30 cellular contexts compared by ENCODE assay signal in genomic region chr10:11046766-11047165, GRCh38. TPM values are rescaled to one million over a fixed set of nuclear protein-coding genes. Genes with fewer than 3 reads are reported as not detected.
DNase-seq lines count a peak whose midpoint lies in the region; ATAC-seq, FAIRE-seq and TF ChIP-seq lines count a peak whose summit lies in the region.
"Had no signal": no experiment of that assay in that cellular context is flagged by ENCODE, and none has a peak within 500 bp of the region (broad histone marks: within the 10 kb centered on the region; RNA-seq: fewer than 3 reads in every experiment).

No MANE protein-coding gene starts in this region.

- H3K36me3 ChIP-seq in adipocyte (ENCODE audit: control insufficient read depth, insufficient read depth, low read length, severe bottlenecking) = no peaks in the 10 kb centered on the region
- H3K36me3 ChIP-seq in endothelial cell of umbilical vein (ENCODE audit: control insufficient read depth in 2 of 2, extremely low read depth in 1 of 2, insufficient read depth in 2 of 2, low read length in 2 of 2) = peaks cover 0 to 5% of the 10 kb centered on the region in 2 experiments
- H3K36me3 ChIP-seq in right atrium auricular region = no peaks in the 10 kb centered on the region
- H3K36me3 ChIP-seq in subcutaneous abdominal adipose tissue (ENCODE audit: control insufficient read depth in 5 of 5, insufficient read depth in 5 of 5, low read length in 5 of 5) = peaks cover 0 to 5% (median 2%) of the 10 kb centered on the region in 5 donors
- H3K36me3 ChIP-seq: adrenal gland, HAP-1, right lobe of liver had no signal

- TF ChIP-seq CTCF in endothelial cell of umbilical vein (IDR thresholded peaks at IDR 0.05; ENCODE audit: extremely low read depth in 1 of 2, insufficient read depth in 1 of 2, low read depth in 1 of 2, low read length in 2 of 2) = no peak
- TF ChIP-seq CTCF in right atrium auricular region (IDR thresholded peaks at IDR 0.05) = no peak

- H3K27ac ChIP-seq in endothelial cell of umbilical vein (ENCODE audit: insufficient read depth, low read depth, low read length) = no peak overlapping the region
- peak overlapping the region; percentile 77 to 87 for H3K27ac ChIP-seq in right atrium auricular region
- peak overlapping the region; percentile 25 for H3K27ac ChIP-seq in subcutaneous abdominal adipose tissue (ENCODE audit: low read depth, low read length)
- H3K27ac ChIP-seq: adrenal gland, PC-9, right lobe of liver had no signal

- DNase-seq in adipocyte (ENCODE audit: low read depth) (no peak), endothelial cell of umbilical vein (ENCODE audit: low read depth, low spot score) (peak; percentile 13), right atrium auricular region (ENCODE audit: low spot score) (no peak), GM19240 (ENCODE audit: insufficient read length, low spot score) (no peak)
- DNase-seq in activated CD4-positive, alpha-beta T cell treated with anti-CD3 and anti-CD28 coated beads, Interleukin-2, amount 50 U/mL, for 4 hours = no peak
- DNase-seq: activated CD4-positive, alpha-beta T cell treated with anti-CD3 and anti-CD28 coated beads, Interleukin-2, amount 50 U/mL, for 1 hour; activated CD8-positive, alpha-beta memory T cell treated with anti-CD3 and anti-CD28 coated beads, Interleukin-2, amount 10 ng/mL, durations not matched to agents 7 days and 5 days; activated naive CD4-positive, alpha-beta T cell treated with Interleukin-2 at 50 U/mL for 16 hours; activated T-cell treated with anti-CD3 and anti-CD28 coated beads, Interleukin-2, amount 50 U/mL, for 72 hours; adrenal gland; DMS79 treated with DMSO at 0.1 percent for 48 hours; GF-D8; kidney; NCI-H1048; NCI-H1694; NCI-H524 treated with DMSO at 0.1 percent for 48 hours; NK-92 treated with Interleukin-12 subunit alpha and Interleukin-12 subunit beta, amount 100 ng/mL, for 24 hours; PC-9; right lobe of liver; SHP77; stimulated activated CD4-positive, alpha-beta T cell treated with anti-CD3 and anti-CD28 coated beads, Interleukin-15, amount 100 ng/mL, for 24 hours; stimulated activated naive CD4-positive, alpha-beta T cell; T-helper 9 cell; trophoblast cell had no signal

- H2AFZ ChIP-seq in endothelial cell of umbilical vein (ENCODE audit: low read depth, low read length) = no peak overlapping the region
- H2AFZ ChIP-seq: PC-9 had no signal

- dilution Hi-C loops in endothelial cell of umbilical vein (cut with MboI; ENCODE audit: extremely low pct_ligation_motif_present, low sequenced_read_pairs) = no loop called here

- no peak for TF ChIP-seq POLR2A in endothelial cell of umbilical vein (IDR thresholded peaks at IDR 0.05; ENCODE audit: low read depth, low read length)

- no TSS peak for BruUV-seq in endothelial cell of umbilical vein (replicated peaks; lab: Mats Ljungman, UMichigan)

- no peaks in the 10 kb centered on the region for H3K79me2 ChIP-seq in endothelial cell of umbilical vein (ENCODE audit: control insufficient read depth, insufficient read depth, low read length)

- H3K27me3 ChIP-seq in adipocyte (replicated peaks; ENCODE audit: control insufficient read depth, insufficient read depth, low read length) (no peaks in the 10 kb centered on the region), endothelial cell of umbilical vein (ENCODE audit: control insufficient read depth in 2 of 2, insufficient read depth in 2 of 2, low read length in 2 of 2) (no peaks in the 10 kb centered on the region), right atrium auricular region (no peaks in the 10 kb centered on the region), subcutaneous abdominal adipose tissue (ENCODE audit: control insufficient read depth in 5 of 5, insufficient read depth in 4 of 5, low read length in 5 of 5) (no peaks in the 10 kb centered on the region)
- H3K27me3 ChIP-seq: adrenal gland, right lobe of liver had no signal

- H3K4me1 ChIP-seq in adipocyte (ENCODE audit: control insufficient read depth, insufficient read depth, low read length) = peaks cover 56% of the 10 kb centered on the region
- H3K4me1 ChIP-seq in endothelial cell of umbilical vein (ENCODE audit: control insufficient read depth, extremely low read depth, insufficient read depth, low read length) = no peaks in the 10 kb centered on the region
- H3K4me1 ChIP-seq in right atrium auricular region = peaks cover 0 to 84% of the 10 kb centered on the region in 2 donors
- peaks cover 0 to 56% (median 51%) of the 10 kb centered on the region in 5 donors for H3K4me1 ChIP-seq in subcutaneous abdominal adipose tissue (ENCODE audit: control insufficient read depth in 5 of 5, insufficient read depth in 5 of 5, low read length in 5 of 5)
- H3K4me1 ChIP-seq: right lobe of liver had no signal

- intact Hi-C loops in endothelial cell of umbilical vein (cut with micrococcal nuclease) = no loop called here

- ATAC-seq in HG03095 (IDR thresholded peaks at IDR 0.05; ENCODE audit: unreplicated experiment) = no peak
- no peak for ATAC-seq in GM18520 (IDR thresholded peaks at IDR 0.05; ENCODE audit: unreplicated experiment)
- ATAC-seq: activated CD8-positive, alpha-beta memory T cell treated with anti-CD3 and anti-CD28 coated beads, Interleukin-2, amount 10 ng/mL, durations not matched to agents 7 days and 5 days; activated T-cell treated with anti-CD3 and anti-CD28 coated beads, Interleukin-2, amount 50 U/mL, for 72 hours; right lobe of liver had no signal

- no peaks in the 10 kb centered on the region for H4K20me1 ChIP-seq in endothelial cell of umbilical vein (replicated peaks; ENCODE audit: control insufficient read depth, extremely low read depth, insufficient read depth, low read length)

- CTCF ChIA-PET in endothelial cell of umbilical vein (lab: Charles Lee) = interaction anchor here (1.4 kb wide), 1 partner anchor 10 kb away, joined by 5 read pairs; no protein-coding TSS in a partner anchor

- H3K4me2 ChIP-seq in endothelial cell of umbilical vein (ENCODE audit: insufficient read depth, low read length) = no peak overlapping the region
- H3K4me2 ChIP-seq: PC-9 had no signal

- FAIRE-seq in endothelial cell of umbilical vein (lab: Jason Lieb, UNC) = no peak
- FAIRE-seq: kidney had no signal

- H3K4me3 ChIP-seq in adipocyte (ENCODE audit: low read length) (peak overlapping the region; percentile 68), endothelial cell of umbilical vein (replicated peaks in 1 of 3; ENCODE audit: insufficient read depth in 1 of 3, low read depth in 1 of 3, low read length in 3 of 3) (no peak overlapping the region), right atrium auricular region (peak overlapping the region in 1 of 2 donors; percentile 7), subcutaneous abdominal adipose tissue (ENCODE audit: low read depth in 1 of 5, low read length in 5 of 5) (no peak overlapping the region)
- H3K4me3 ChIP-seq: adrenal gland, HAP-1, lung, PC-9, right lobe of liver had no signal

- POLR2A ChIA-PET in endothelial cell of umbilical vein (lab: Charles Lee) = no interaction called here

- no peaks in the 10 kb centered on the region for H3K9me3 ChIP-seq in adipocyte (ENCODE audit: control insufficient read depth, low read length)
- H3K9me3 ChIP-seq in endothelial cell of umbilical vein (replicated peaks; ENCODE audit: control insufficient read depth, insufficient read depth, low read length) = no peaks in the 10 kb centered on the region
- no peaks in the 10 kb centered on the region for H3K9me3 ChIP-seq in right atrium auricular region
- H3K9me3 ChIP-seq in subcutaneous abdominal adipose tissue (ENCODE audit: control insufficient read depth in 5 of 5, low read length in 5 of 5) = no peaks in the 10 kb centered on the region
- H3K9me3 ChIP-seq: adrenal gland, HAP-1, right lobe of liver had no signal

- H3K9ac ChIP-seq in adipocyte (ENCODE audit: low read length) (peak overlapping the region; percentile 61), endothelial cell of umbilical vein (replicated peaks; ENCODE audit: extremely low read depth, insufficient read depth, low read length) (no peak overlapping the region), subcutaneous abdominal adipose tissue (ENCODE audit: low read length in 5 of 5) (no peak overlapping the region)

- H3K9me1 ChIP-seq in endothelial cell of umbilical vein (replicated peaks; ENCODE audit: control insufficient read depth, extremely low read depth, insufficient read depth, low read length) = no peaks in the 10 kb centered on the region

TF ChIP-seq in endothelial cell of umbilical vein, 7 proteins besides CTCF, POLR2A, EP300 and RAD21:
- TF ChIP-seq MAX (IDR thresholded peaks at IDR 0.05; ENCODE audit: insufficient read depth, insufficient read length) (no peak), JUN (IDR thresholded peaks at IDR 0.05; ENCODE audit: borderline replicate concordance, insufficient read depth, insufficient read length, low read depth) (no peak), FOS (IDR thresholded peaks at IDR 0.05; ENCODE audit: borderline replicate concordance, insufficient read depth, low read length) (no peak), GATA2 (IDR thresholded peaks at IDR 0.05; ENCODE audit: insufficient read depth, insufficient read length, low read depth, low read length) (no peak), EZH2 (IDR thresholded peaks at IDR 0.05; ENCODE audit: borderline replicate concordance, low read depth, low read length, severe bottlenecking) (no peak), MYC (IDR thresholded peaks at IDR 0.05; ENCODE audit: low read depth, low read length) (no peak), POLR2AphosphoS5 (IDR thresholded peaks at IDR 0.05; ENCODE audit: insufficient read depth, low read depth, low read length) (no peak)
TF ChIP-seq in endothelial cell of umbilical vein: peak in this region for 0.

RNA-seq across cellular contexts. Expression of gene CELF2, which starts 29.1 kb away (rescaled TPM):
- total RNA-seq in endothelial cell of umbilical vein (35.5 and 42.6 TPM in 2 replicates), right atrium auricular region (10 to 100 TPM; 63.2 to 69.4 TPM)
- polyA plus RNA-seq in endothelial cell of umbilical vein = 21.6 and 23.4 TPM in 2 replicates
- 17.9 and 19.7 TPM in 2 replicates for polyA plus RNA-seq in endothelial cell of umbilical vein (2011; cell fraction: cytosol; rRNA removed)
- polyA plus RNA-seq in endothelial cell of umbilical vein (2011; cell fraction: nucleus; rRNA removed) = 25.6 and 28.0 TPM in 2 replicates
- polyA plus RNA-seq in endothelial cell of umbilical vein (2012) = 10.8 and 11.9 TPM in 2 replicates
- polyA minus RNA-seq in endothelial cell of umbilical vein = 56.1 and 61.4 TPM in 2 replicates
- polyA minus RNA-seq in endothelial cell of umbilical vein (2011; cell fraction: cytosol; rRNA and poly(A)+ RNA removed) = not detected
- 44.4 and 45.7 TPM in 2 replicates for polyA minus RNA-seq in endothelial cell of umbilical vein (2011; cell fraction: nucleus; rRNA and poly(A)+ RNA removed)
- total RNA-seq: A673, PC-9 had no signal
